21 cellular contexts compared by ENCODE assay signal in the genomic region with DNA sequence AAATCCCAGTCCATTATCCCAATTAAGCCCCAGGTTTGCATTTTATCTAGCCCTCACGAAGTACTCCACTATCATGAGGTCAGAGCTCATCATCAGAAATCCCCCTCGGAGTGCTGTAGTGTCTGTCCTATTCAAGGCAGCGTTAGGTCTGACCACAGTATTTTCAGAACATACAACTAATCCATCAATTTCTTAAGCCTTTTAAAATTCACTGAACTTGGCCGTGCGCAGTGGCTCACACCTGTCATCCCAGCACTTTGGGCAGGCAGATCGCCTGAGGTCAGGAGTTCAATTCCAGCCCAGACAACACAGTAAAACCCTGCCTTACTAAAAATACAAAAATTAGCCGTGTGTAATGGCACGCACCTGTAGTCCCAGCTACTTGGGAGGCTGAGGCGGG. TPM values are rescaled to one million over a fixed set of nuclear protein-coding genes. Genes with fewer than 3 reads are reported as not detected.
A peak's percentile ranks its signal among the peaks of the same experiment; 100 is the strongest.
DNase-seq lines count a peak whose midpoint lies in the region; ATAC-seq and TF ChIP-seq lines count a peak whose summit lies in the region.
"Had no signal": no experiment of that assay in that cellular context is flagged by ENCODE, and none has a peak within 500 bp of the region (broad histone marks: within the 10 kb centered on the region; RNA-seq: fewer than 3 reads in every experiment).

No MANE protein-coding gene starts in this region.

- no peak for TF ChIP-seq POLR2A in uterus (IDR thresholded peaks at IDR 0.05)

- peaks cover 71% of the 10 kb centered on the region for H3K4me1 Mint-ChIP-seq in activated naive CD4-positive, alpha-beta T cell treated with anti-CD3 and anti-CD28 coated beads, Interleukin-2, amount 50 U/mL, for 24 hours
- peaks cover 70% of the 10 kb centered on the region for H3K4me1 Mint-ChIP-seq in neural crest cell
- peaks cover 58% of the 10 kb centered on the region for H3K4me1 Mint-ChIP-seq in activated CD8-positive, alpha-beta memory T cell treated with anti-CD3 and anti-CD28 coated beads, Interleukin-2, amount 10 ng/mL, durations not matched to agents 7 days and 5 days

- DNase-seq in activated naive CD4-positive, alpha-beta T cell treated with anti-CD3 and anti-CD28 coated beads, Interleukin-2, amount 50 U/mL, for 72 hours (ENCODE audit: low spot score in 2 of 2), result no peak
- DNase-seq in ascending aorta (ENCODE audit: low spot score in 2 of 2), result no peak
- DNase-seq in neural crest cell (ENCODE audit: low read depth, low spot score), result no peak
- DNase-seq in uterus, result no peak
- DNase-seq in kidney tubule cell (ENCODE audit: low spot score), result no peak
- DNase-seq in activated CD8-positive, alpha-beta memory T cell treated with anti-CD3 and anti-CD28 coated beads, Interleukin-2, amount 10 ng/mL, durations not matched to agents 7 days and 5 days, result no peak
- DNase-seq: activated CD4-positive, alpha-beta T cell treated with anti-CD3 and anti-CD28 coated beads for 48 hours; caudate nucleus; erythroblast; foreskin melanocyte; kidney; mesenchymal stem cell; naive thymus-derived CD8-positive, alpha-beta T cell; NCI-H1930; stimulated activated CD4-positive, alpha-beta T cell treated with anti-CD3 and anti-CD28 coated beads, Interleukin-1b, Interleukin-23, amount 100 ng/mL, for 48 hours; stimulated activated naive CD4-positive, alpha-beta T cell treated with Interleukin-2 at 50 U/mL for 16 hours; tibial artery had no signal

- H3K27ac ChIP-seq in ascending aorta (peak overlapping the region; percentile 47 to 61), uterus (peak overlapping the region; percentile 89 to 99)
- H3K27ac ChIP-seq: BLaER1 had no signal

- H3K36me3 ChIP-seq in ascending aorta, result no peaks in the 10 kb centered on the region
- H3K36me3 ChIP-seq in uterus, result no peaks in the 10 kb centered on the region
- H3K36me3 ChIP-seq: tibial artery had no signal

- peaks cover 0 to 50% of the 10 kb centered on the region in 2 donors for H3K4me1 ChIP-seq in ascending aorta
- peaks cover 11 to 24% of the 10 kb centered on the region in 2 donors for H3K4me1 ChIP-seq in uterus

- intact Hi-C loops in ascending aorta (cut with DNase I), result no loop called here
- intact Hi-C loops in uterus (cut with DNase I; ENCODE audit: low total_unique reads), result no loop called here

- H3K27ac Mint-ChIP-seq in activated naive CD4-positive, alpha-beta T cell treated with anti-CD3 and anti-CD28 coated beads, Interleukin-2, amount 50 U/mL, for 24 hours, result peak overlapping the region; percentile 70
- H3K27ac Mint-ChIP-seq in activated naive CD4-positive, alpha-beta T cell treated with anti-CD3 and anti-CD28 coated beads, Interleukin-2, amount 50 U/mL, for 72 hours, result no peak overlapping the region
- no peak overlapping the region for H3K27ac Mint-ChIP-seq in neural crest cell (ENCODE audit: unreplicated experiment)
- no peak overlapping the region for H3K27ac Mint-ChIP-seq in activated CD8-positive, alpha-beta memory T cell treated with anti-CD3 and anti-CD28 coated beads, Interleukin-2, amount 10 ng/mL, durations not matched to agents 7 days and 5 days

- no peak overlapping the region for H3K4me3 Mint-ChIP-seq in activated naive CD4-positive, alpha-beta T cell treated with anti-CD3 and anti-CD28 coated beads, Interleukin-2, amount 50 U/mL, for 24 hours
- peak overlapping the region; percentile 32 for H3K4me3 Mint-ChIP-seq in neural crest cell
- no peak overlapping the region for H3K4me3 Mint-ChIP-seq in activated CD8-positive, alpha-beta memory T cell treated with anti-CD3 and anti-CD28 coated beads, Interleukin-2, amount 10 ng/mL, durations not matched to agents 7 days and 5 days

- no peaks in the 10 kb centered on the region for H3K9me3 Mint-ChIP-seq in activated naive CD4-positive, alpha-beta T cell treated with anti-CD3 and anti-CD28 coated beads, Interleukin-2, amount 50 U/mL, for 24 hours
- no peaks in the 10 kb centered on the region for H3K9me3 Mint-ChIP-seq in activated naive CD4-positive, alpha-beta T cell treated with anti-CD3 and anti-CD28 coated beads, Interleukin-2, amount 50 U/mL, for 72 hours
- no peaks in the 10 kb centered on the region for H3K9me3 Mint-ChIP-seq in neural crest cell
- no peaks in the 10 kb centered on the region for H3K9me3 Mint-ChIP-seq in activated CD8-positive, alpha-beta memory T cell treated with anti-CD3 and anti-CD28 coated beads, Interleukin-2, amount 10 ng/mL, durations not matched to agents 7 days and 5 days (ENCODE audit: low read depth)
- H3K9me3 Mint-ChIP-seq: naive thymus-derived CD8-positive, alpha-beta T cell had no signal

- peaks cover 5% of the 10 kb centered on the region for H3K36me3 Mint-ChIP-seq in activated naive CD4-positive, alpha-beta T cell treated with anti-CD3 and anti-CD28 coated beads, Interleukin-2, amount 50 U/mL, for 24 hours
- H3K36me3 Mint-ChIP-seq in activated naive CD4-positive, alpha-beta T cell treated with anti-CD3 and anti-CD28 coated beads, Interleukin-2, amount 50 U/mL, for 72 hours, result no peaks in the 10 kb centered on the region
- H3K36me3 Mint-ChIP-seq in neural crest cell (ENCODE audit: low read depth), result peaks cover 6% of the 10 kb centered on the region
- H3K36me3 Mint-ChIP-seq in activated CD8-positive, alpha-beta memory T cell treated with anti-CD3 and anti-CD28 coated beads, Interleukin-2, amount 10 ng/mL, durations not matched to agents 7 days and 5 days, result peaks cover 39% of the 10 kb centered on the region

- TF ChIP-seq CTCF in ascending aorta (IDR thresholded peaks at IDR 0.05) (no peak), neural crest cell (conservative IDR thresholded peaks at IDR 0.05) (no peak), uterus (IDR thresholded peaks at IDR 0.05) (no peak)

- H3K9me3 ChIP-seq in ascending aorta (no peaks in the 10 kb centered on the region), uterus (no peaks in the 10 kb centered on the region)
- H3K9me3 ChIP-seq: tibial artery had no signal

- CTCF ChIA-PET in activated CD8-positive, alpha-beta memory T cell treated with anti-CD3 and anti-CD28 coated beads, Interleukin-2, amount 10 ng/mL, durations not matched to agents 7 days and 5 days (lab: Charles Lee), result interaction anchor here (1.1 to 1.4 kb wide), 2 partner anchors 12 to 85 kb away, joined by 4 read pairs; a partner anchor contains a TSS

- H3K27me3 ChIP-seq in ascending aorta (no peaks in the 10 kb centered on the region), uterus (no peaks in the 10 kb centered on the region)
- H3K27me3 ChIP-seq: BLaER1, tibial artery had no signal

- no peaks in the 10 kb centered on the region for H3K27me3 Mint-ChIP-seq in activated naive CD4-positive, alpha-beta T cell treated with anti-CD3 and anti-CD28 coated beads, Interleukin-2, amount 50 U/mL, for 24 hours
- no peaks in the 10 kb centered on the region for H3K27me3 Mint-ChIP-seq in neural crest cell (ENCODE audit: low read depth)
- no peaks in the 10 kb centered on the region for H3K27me3 Mint-ChIP-seq in activated CD8-positive, alpha-beta memory T cell treated with anti-CD3 and anti-CD28 coated beads, Interleukin-2, amount 10 ng/mL, durations not matched to agents 7 days and 5 days
- H3K27me3 Mint-ChIP-seq: naive thymus-derived CD8-positive, alpha-beta T cell had no signal

- H3K4me3 ChIP-seq in ascending aorta (no peak overlapping the region), uterus (no peak overlapping the region)
- H3K4me3 ChIP-seq: BLaER1, K562, tibial artery had no signal

- no peak for ATAC-seq in activated naive CD4-positive, alpha-beta T cell treated with anti-CD3 and anti-CD28 coated beads, Interleukin-2, amount 50 U/mL, for 72 hours
- ATAC-seq in GM18861 (IDR thresholded peaks at IDR 0.05; ENCODE audit: unreplicated experiment), result no peak
- no peak for ATAC-seq in activated CD8-positive, alpha-beta memory T cell treated with anti-CD3 and anti-CD28 coated beads, Interleukin-2, amount 10 ng/mL, durations not matched to agents 7 days and 5 days
- ATAC-seq: K562; naive thymus-derived CD8-positive, alpha-beta T cell had no signal

RNA-seq across cellular contexts. Expression of a gene that starts 11.9 kb away (rescaled TPM):
- 10 to 100 TPM; 14.8 to 24.9 TPM for total RNA-seq in activated naive CD4-positive, alpha-beta T cell treated with anti-CD3 and anti-CD28 coated beads, Interleukin-2, amount 50 U/mL, for 72 hours
- total RNA-seq in ascending aorta (146 TPM), neural crest cell (82.8 and 90.2 TPM in 2 replicates), uterus (100 to 1,000 TPM in 3 of 4 donors, 10 to 100 TPM in 1; 79.3 to 144 (median 143) TPM)
- 10 to 100 TPM; 45.3 to 53.2 TPM for total RNA-seq in activated CD8-positive, alpha-beta memory T cell treated with anti-CD3 and anti-CD28 coated beads, Interleukin-2, amount 10 ng/mL, durations not matched to agents 7 days and 5 days
